Comparison of ENCODE assay signal across 8 cellular contexts in the genomic region with DNA sequence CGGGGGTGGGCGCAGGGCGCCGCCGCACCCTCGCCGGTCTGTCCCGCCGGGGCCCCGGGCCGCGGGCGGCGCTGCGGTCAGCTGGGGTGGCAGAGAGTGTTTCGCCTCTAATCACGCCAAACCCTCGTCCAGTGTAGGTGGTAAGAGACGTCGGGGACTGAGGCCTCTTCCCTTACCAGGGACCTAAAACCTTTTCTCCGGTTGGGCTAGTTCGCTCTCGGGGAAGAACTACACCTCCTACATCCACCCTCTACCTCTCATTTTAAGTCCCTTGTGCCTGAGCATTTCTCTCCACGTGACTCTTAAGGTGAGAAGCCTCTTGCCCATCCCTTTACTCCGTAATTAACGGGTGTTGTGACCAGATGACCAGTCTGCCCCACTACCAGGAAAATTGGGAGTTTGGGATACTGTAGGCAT.
DNase-seq lines count a peak whose midpoint lies in the region; ATAC-seq and TF ChIP-seq lines count a peak whose summit lies in the region.

No MANE protein-coding gene starts in this region.

- no peak for TF ChIP-seq RAD21 in Ishikawa (IDR thresholded peaks at IDR 0.05; ENCODE audit: low read depth)

- in situ Hi-C loops in GM13977 (cut with MboI; ENCODE audit: low pct_unique_long_range_greater_than_20kb, low sequenced_read_pairs, unreplicated experiment): no loop called here

- no peaks in the 10 kb centered on the region for H3K27me3 Mint-ChIP-seq in activated naive CD8-positive, alpha-beta T cell treated with anti-CD3 and anti-CD28 coated beads, Interleukin-2, amount 50 U/mL, for 24 hours

- no peak for TF ChIP-seq EP300 in Ishikawa (IDR thresholded peaks at IDR 0.05; ENCODE audit: borderline replicate concordance)

- peak overlapping the region; percentile 83 for H3K27ac Mint-ChIP-seq in activated naive CD8-positive, alpha-beta T cell treated with anti-CD3 and anti-CD28 coated beads, Interleukin-2, amount 50 U/mL, for 24 hours

- DNase-seq in GM13977 (ENCODE audit: low spot score) (peak; percentile 62), iris pigment epithelial cell (ENCODE audit: low read depth) (peak; percentile 34), NCI-H2107 (lab: John Stamatoyannopoulos, UW) (no peak), hepatic stellate cell (ENCODE audit: low spot score) (no peak)
- no peak for DNase-seq in activated naive CD8-positive, alpha-beta T cell treated with anti-CD3 and anti-CD28 coated beads, Interleukin-2, amount 50 U/mL, for 24 hours
- peak; percentile 46 for DNase-seq in stimulated activated CD8-positive, alpha-beta memory T cell treated with anti-CD3 and anti-CD28 coated beads, Interleukin-4, amount 100 ng/mL, for 48 hours

- TF ChIP-seq CTCF in GM13977 (IDR thresholded peaks at IDR 0.05; ENCODE audit: extremely low read depth, insufficient read depth, missing control alignments): no peak

- no peaks in the 10 kb centered on the region for H3K9me3 Mint-ChIP-seq in activated naive CD8-positive, alpha-beta T cell treated with anti-CD3 and anti-CD28 coated beads, Interleukin-2, amount 50 U/mL, for 24 hours

- ATAC-seq in GM21717 (IDR thresholded peaks at IDR 0.05; ENCODE audit: unreplicated experiment): peak; percentile 25
- peak; percentile 12 for ATAC-seq in activated naive CD8-positive, alpha-beta T cell treated with anti-CD3 and anti-CD28 coated beads, Interleukin-2, amount 50 U/mL, for 24 hours

- peak overlapping the region; percentile 84 for H3K4me3 Mint-ChIP-seq in activated naive CD8-positive, alpha-beta T cell treated with anti-CD3 and anti-CD28 coated beads, Interleukin-2, amount 50 U/mL, for 24 hours

- H3K4me1 Mint-ChIP-seq in activated naive CD8-positive, alpha-beta T cell treated with anti-CD3 and anti-CD28 coated beads, Interleukin-2, amount 50 U/mL, for 24 hours: peaks cover 40% of the 10 kb centered on the region

- H3K36me3 Mint-ChIP-seq in activated naive CD8-positive, alpha-beta T cell treated with anti-CD3 and anti-CD28 coated beads, Interleukin-2, amount 50 U/mL, for 24 hours (ENCODE audit: low read depth): peaks cover 15% of the 10 kb centered on the region

TF ChIP-seq in Ishikawa, 13 proteins besides CTCF, POLR2A, EP300 and RAD21:
- TF ChIP-seq TCF12 (IDR thresholded peaks at IDR 0.05; ENCODE audit: low read depth) (no peak), NFIC (IDR thresholded peaks at IDR 0.05) (no peak), CREB1 (IDR thresholded peaks at IDR 0.05; ENCODE audit: low read depth) (no peak), CEBPB (IDR thresholded peaks at IDR 0.05) (no peak)
- TF ChIP-seq, protein P1, sequence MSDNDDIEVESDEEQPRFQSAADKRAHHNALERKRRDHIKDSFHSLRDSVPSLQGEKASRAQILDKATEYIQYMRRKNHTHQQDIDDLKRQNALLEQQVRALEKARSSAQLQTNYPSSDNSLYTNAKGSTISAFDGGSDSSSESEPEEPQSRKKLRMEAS (IDR thresholded peaks at IDR 0.05): peak; percentile 57
- TF ChIP-seq, protein P2, sequence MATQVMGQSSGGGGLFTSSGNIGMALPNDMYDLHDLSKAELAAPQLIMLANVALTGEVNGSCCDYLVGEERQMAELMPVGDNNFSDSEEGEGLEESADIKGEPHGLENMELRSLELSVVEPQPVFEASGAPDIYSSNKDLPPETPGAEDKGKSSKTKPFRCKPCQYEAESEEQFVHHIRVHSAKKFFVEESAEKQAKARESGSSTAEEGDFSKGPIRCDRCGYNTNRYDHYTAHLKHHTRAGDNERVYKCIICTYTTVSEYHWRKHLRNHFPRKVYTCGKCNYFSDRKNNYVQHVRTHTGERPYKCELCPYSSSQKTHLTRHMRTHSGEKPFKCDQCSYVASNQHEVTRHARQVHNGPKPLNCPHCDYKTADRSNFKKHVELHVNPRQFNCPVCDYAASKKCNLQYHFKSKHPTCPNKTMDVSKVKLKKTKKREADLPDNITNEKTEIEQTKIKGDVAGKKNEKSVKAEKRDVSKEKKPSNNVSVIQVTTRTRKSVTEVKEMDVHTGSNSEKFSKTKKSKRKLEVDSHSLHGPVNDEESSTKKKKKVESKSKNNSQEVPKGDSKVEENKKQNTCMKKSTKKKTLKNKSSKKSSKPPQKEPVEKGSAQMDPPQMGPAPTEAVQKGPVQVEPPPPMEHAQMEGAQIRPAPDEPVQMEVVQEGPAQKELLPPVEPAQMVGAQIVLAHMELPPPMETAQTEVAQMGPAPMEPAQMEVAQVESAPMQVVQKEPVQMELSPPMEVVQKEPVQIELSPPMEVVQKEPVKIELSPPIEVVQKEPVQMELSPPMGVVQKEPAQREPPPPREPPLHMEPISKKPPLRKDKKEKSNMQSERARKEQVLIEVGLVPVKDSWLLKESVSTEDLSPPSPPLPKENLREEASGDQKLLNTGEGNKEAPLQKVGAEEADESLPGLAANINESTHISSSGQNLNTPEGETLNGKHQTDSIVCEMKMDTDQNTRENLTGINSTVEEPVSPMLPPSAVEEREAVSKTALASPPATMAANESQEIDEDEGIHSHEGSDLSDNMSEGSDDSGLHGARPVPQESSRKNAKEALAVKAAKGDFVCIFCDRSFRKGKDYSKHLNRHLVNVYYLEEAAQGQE (IDR thresholded peaks at IDR 0.05; ENCODE audit: low read depth): no peak
- TF ChIP-seq, protein P3, sequence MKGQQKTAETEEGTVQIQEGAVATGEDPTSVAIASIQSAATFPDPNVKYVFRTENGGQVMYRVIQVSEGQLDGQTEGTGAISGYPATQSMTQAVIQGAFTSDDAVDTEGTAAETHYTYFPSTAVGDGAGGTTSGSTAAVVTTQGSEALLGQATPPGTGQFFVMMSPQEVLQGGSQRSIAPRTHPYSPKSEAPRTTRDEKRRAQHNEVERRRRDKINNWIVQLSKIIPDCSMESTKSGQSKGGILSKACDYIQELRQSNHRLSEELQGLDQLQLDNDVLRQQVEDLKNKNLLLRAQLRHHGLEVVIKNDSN (IDR thresholded peaks at IDR 0.05): peak; percentile 73

Comparison
In these comparisons a context has a peak if more than half of its experiments do, and no peak if none do; other contexts are left out.
1. DNase-seq: peak in GM13977 (single experiment), iris pigment epithelial cell (single experiment) and stimulated activated CD8-positive, alpha-beta memory T cell treated with anti-CD3 and anti-CD28 coated beads, Interleukin-4, amount 100 ng/mL, for 48 hours (single experiment); none in activated naive CD8-positive, alpha-beta T cell treated with anti-CD3 and anti-CD28 coated beads, Interleukin-2, amount 50 U/mL, for 24 hours (single experiment), NCI-H2107 (single experiment) and hepatic stellate cell (single experiment).